ENCODE assay signal across 17 cellular contexts in genomic region chr12:120579179-120579578, GRCh38. TPM values are rescaled to one million over a fixed set of nuclear protein-coding genes. Genes with fewer than 3 reads are reported as not detected.
DNase-seq lines count a peak whose midpoint lies in the region; ATAC-seq and TF ChIP-seq lines count a peak whose summit lies in the region.
"Had no signal": no experiment of that assay in that cellular context is flagged by ENCODE, and none has a peak within 500 bp of the region (broad histone marks: within the 10 kb centered on the region; RNA-seq: fewer than 3 reads in every experiment).

No MANE protein-coding gene starts in this region.

- intact Hi-C loops in Calu3 (cut with micrococcal nuclease; ENCODE audit: unreplicated experiment), result no loop called here

- peak overlapping the region; percentile 4 for H3K27ac Mint-ChIP-seq in activated CD4-positive, alpha-beta T cell treated with anti-CD3 and anti-CD28 coated beads, Interleukin-2, amount 10 ng/mL, durations not matched to agents 7 days and 5 days
- H3K27ac Mint-ChIP-seq in Calu3 (ENCODE audit: unreplicated experiment), result peak overlapping the region; percentile 27
- H3K27ac Mint-ChIP-seq in T-cell, result peak overlapping the region in 1 of 2 donors; percentile 5
- peak overlapping the region; percentile 8 to 85 for H3K27ac Mint-ChIP-seq in natural killer cell treated with Interleukin-12 subunit alpha and Interleukin-12 subunit beta and Interleukin-15 and Interleukin-18, amount 100 ng/mL, for 72 hours

- POLR2A ChIA-PET in activated CD4-positive, alpha-beta T cell treated with anti-CD3 and anti-CD28 coated beads, Interleukin-2, amount 10 ng/mL, durations not matched to agents 7 days and 5 days (lab: Charles Lee), result no interaction called here
- POLR2A ChIA-PET in T-cell (lab: Charles Lee), result interaction anchor here in 1 of 2 donors (0.5 kb wide), 1 partner anchor 170 kb away, joined by 8 read pairs; no protein-coding TSS in a partner anchor

- H3K36me3 Mint-ChIP-seq in activated CD4-positive, alpha-beta T cell treated with anti-CD3 and anti-CD28 coated beads, Interleukin-2, amount 10 ng/mL, durations not matched to agents 7 days and 5 days (ENCODE audit: low read depth), result peaks cover 42% of the 10 kb centered on the region
- peaks cover 68% of the 10 kb centered on the region for H3K36me3 Mint-ChIP-seq in Calu3 (ENCODE audit: insufficient read depth, unreplicated experiment)
- peaks cover 25% of the 10 kb centered on the region for H3K36me3 Mint-ChIP-seq in T-cell
- H3K36me3 Mint-ChIP-seq in natural killer cell treated with Interleukin-12 subunit alpha and Interleukin-12 subunit beta and Interleukin-15 and Interleukin-18, amount 100 ng/mL, for 72 hours, result peaks cover 4% of the 10 kb centered on the region

- BruUV-seq in Calu3 (replicated peaks; lab: Mats Ljungman, UMichigan), result no TSS peak

- no peak for TF ChIP-seq CTCF in Calu3 (IDR thresholded peaks at IDR 0.05; ENCODE audit: unreplicated experiment)

- no peaks in the 10 kb centered on the region for H3K9me3 Mint-ChIP-seq in activated CD4-positive, alpha-beta T cell treated with anti-CD3 and anti-CD28 coated beads, Interleukin-2, amount 10 ng/mL, durations not matched to agents 7 days and 5 days
- H3K9me3 Mint-ChIP-seq in Calu3 (ENCODE audit: low read depth, unreplicated experiment) (no peaks in the 10 kb centered on the region), T-cell (no peaks in the 10 kb centered on the region)
- no peaks in the 10 kb centered on the region for H3K9me3 Mint-ChIP-seq in natural killer cell treated with Interleukin-12 subunit alpha and Interleukin-12 subunit beta and Interleukin-15 and Interleukin-18, amount 100 ng/mL, for 72 hours

- peaks cover 11% of the 10 kb centered on the region for H3K27me3 Mint-ChIP-seq in activated CD4-positive, alpha-beta T cell treated with anti-CD3 and anti-CD28 coated beads, Interleukin-2, amount 10 ng/mL, durations not matched to agents 7 days and 5 days
- H3K27me3 Mint-ChIP-seq in Calu3 (ENCODE audit: unreplicated experiment), result no peaks in the 10 kb centered on the region
- H3K27me3 Mint-ChIP-seq in T-cell, result peaks cover 0 to 7% of the 10 kb centered on the region in 2 donors
- no peaks in the 10 kb centered on the region for H3K27me3 Mint-ChIP-seq in natural killer cell treated with Interleukin-12 subunit alpha and Interleukin-12 subunit beta and Interleukin-15 and Interleukin-18, amount 100 ng/mL, for 72 hours

- CTCF ChIA-PET in activated CD4-positive, alpha-beta T cell treated with anti-CD3 and anti-CD28 coated beads, Interleukin-2, amount 10 ng/mL, durations not matched to agents 7 days and 5 days (lab: Charles Lee), result interaction anchor here (0.6 to 2.4 kb wide), 3 partner anchors 28 to 149 kb away, joined by 3 to 6 read pairs (median 4); no protein-coding TSS in a partner anchor
- CTCF ChIA-PET in Calu3 (lab: Charles Lee) (no interaction called here), T-cell (lab: Charles Lee) (no interaction called here)

- H3K4me3 Mint-ChIP-seq in activated CD4-positive, alpha-beta T cell treated with anti-CD3 and anti-CD28 coated beads, Interleukin-2, amount 10 ng/mL, durations not matched to agents 7 days and 5 days, result peak overlapping the region; percentile 98
- H3K4me3 Mint-ChIP-seq in Calu3 (ENCODE audit: low read depth, unreplicated experiment) (no peak overlapping the region), T-cell (peak overlapping the region in 2 of 3 donors; percentile 97 to 98)
- peak overlapping the region; percentile 97 for H3K4me3 Mint-ChIP-seq in natural killer cell treated with Interleukin-12 subunit alpha and Interleukin-12 subunit beta and Interleukin-15 and Interleukin-18, amount 100 ng/mL, for 72 hours

- H3K4me1 Mint-ChIP-seq in activated CD4-positive, alpha-beta T cell treated with anti-CD3 and anti-CD28 coated beads, Interleukin-2, amount 10 ng/mL, durations not matched to agents 7 days and 5 days, result peaks cover 41% of the 10 kb centered on the region
- H3K4me1 Mint-ChIP-seq in Calu3 (ENCODE audit: low read depth, unreplicated experiment), result peaks cover 17% of the 10 kb centered on the region
- peaks cover 36 to 39% (median 37%) of the 10 kb centered on the region in 3 donors for H3K4me1 Mint-ChIP-seq in T-cell
- peaks cover 35 to 36% of the 10 kb centered on the region in 2 donors for H3K4me1 Mint-ChIP-seq in natural killer cell treated with Interleukin-12 subunit alpha and Interleukin-12 subunit beta and Interleukin-15 and Interleukin-18, amount 100 ng/mL, for 72 hours (ENCODE audit: low read depth in 2 of 2)

- no peak for ATAC-seq in T-cell (replicated peaks in 1 of 4)
- ATAC-seq in natural killer cell treated with Interleukin-12 subunit alpha and Interleukin-12 subunit beta and Interleukin-15 and Interleukin-18, amount 100 ng/mL, for 72 hours, result no peak
- no peak for ATAC-seq in GM18867 (IDR thresholded peaks at IDR 0.05; ENCODE audit: unreplicated experiment)
- no peak for ATAC-seq in HG03025 (IDR thresholded peaks at IDR 0.05; ENCODE audit: low FRiP score, unreplicated experiment)
- ATAC-seq: pancreas had no signal

- no peak for DNase-seq in activated CD4-positive, alpha-beta T cell treated with anti-CD3 and anti-CD28 coated beads, Interleukin-2, amount 10 ng/mL, durations not matched to agents 7 days and 5 days
- no peak for DNase-seq in activated CD4-positive, alpha-beta T cell treated with anti-CD3 and anti-CD28 coated beads, Interleukin-2, amount 50 U/mL, for 1 hour
- DNase-seq in Calu3, result no peak
- no peak for DNase-seq in T-cell
- no peak for DNase-seq in natural killer cell treated with Interleukin-12 subunit alpha and Interleukin-12 subunit beta and Interleukin-15 and Interleukin-18, amount 100 ng/mL, for 72 hours (ENCODE audit: low spot score)
- DNase-seq in NCI-H1436 treated with DMSO at 0.1 percent for 48 hours (lab: John Stamatoyannopoulos, UW), result no peak
- DNase-seq: activated CD4-positive, alpha-beta T cell treated with anti-CD3 and anti-CD28 coated beads for 4 hours; central memory CD4-positive, alpha-beta T cell; Kasumi-1; left ventricle myocardium inferior; NCI-H1092 treated with DMSO at 0.1 percent for 48 hours; pancreas; SK-N-SH; stimulated activated CD4-positive, alpha-beta T cell treated with anti-CD3 and anti-CD28 coated beads, Interleukin-1b, Interleukin-23, amount 100 ng/mL, for 48 hours; uterus had no signal

RNA-seq across cellular contexts. Expression of gene POP5, which starts 2.0 kb away (rescaled TPM):
- total RNA-seq in activated CD4-positive, alpha-beta T cell treated with anti-CD3 and anti-CD28 coated beads, Interleukin-2, amount 10 ng/mL, durations not matched to agents 7 days and 5 days, result 10 to 100 TPM; 60.8 to 64.7 TPM
- total RNA-seq in Calu3 (2022) (81.0 and 84.4 TPM in 2 replicates), T-cell (10 to 100 TPM; 40.6 to 69.0 (median 63.1) TPM)
- total RNA-seq in natural killer cell treated with Interleukin-12 subunit alpha and Interleukin-12 subunit beta and Interleukin-15 and Interleukin-18, amount 100 ng/mL, for 72 hours, result 10 to 100 TPM; 51.2 to 69.4 TPM

RNA-seq across cellular contexts. Expression of gene RNF10, which starts 45.0 kb away (rescaled TPM):
- 100 to 1,000 TPM; 191 to 219 TPM for total RNA-seq in activated CD4-positive, alpha-beta T cell treated with anti-CD3 and anti-CD28 coated beads, Interleukin-2, amount 10 ng/mL, durations not matched to agents 7 days and 5 days
- 172 and 206 TPM in 2 replicates for total RNA-seq in Calu3 (2022)
- 100 to 1,000 TPM; 204 to 348 (median 222) TPM for total RNA-seq in T-cell
- 100 to 1,000 TPM; 241 to 279 TPM for total RNA-seq in natural killer cell treated with Interleukin-12 subunit alpha and Interleukin-12 subunit beta and Interleukin-15 and Interleukin-18, amount 100 ng/mL, for 72 hours

RNA-seq across cellular contexts. Expression of gene COQ5, which starts 50.2 kb away (rescaled TPM):
- 10 to 100 TPM; 25.5 to 27.9 TPM for total RNA-seq in activated CD4-positive, alpha-beta T cell treated with anti-CD3 and anti-CD28 coated beads, Interleukin-2, amount 10 ng/mL, durations not matched to agents 7 days and 5 days
- total RNA-seq in Calu3 (2022), result 33.8 and 36.8 TPM in 2 replicates
- total RNA-seq in T-cell, result 10 to 100 TPM; 11.3 to 23.4 (median 21.5) TPM
- 10 to 100 TPM; 27.5 to 27.9 TPM for total RNA-seq in natural killer cell treated with Interleukin-12 subunit alpha and Interleukin-12 subunit beta and Interleukin-15 and Interleukin-18, amount 100 ng/mL, for 72 hours
